ENCODE assay signal across 30 cellular contexts in genomic region chr17:32566303-32566702, GRCh38.
"Had no signal": no experiment of that assay in that cellular context is flagged by ENCODE, and none has a peak within 500 bp of the region (broad histone marks: within the 10 kb centered on the region; RNA-seq: fewer than 3 reads in every experiment).

No MANE protein-coding gene starts in this region.

- H3K36me3 ChIP-seq: adrenal gland, WERI-Rb-1 had no signal

- H3K36me3 Mint-ChIP-seq: activated naive CD8-positive, alpha-beta T cell treated with anti-CD3 and anti-CD28 coated beads for 36 hours had no signal

- H3K4me3 ChIP-seq: adrenal gland, body of pancreas, esophagus squamous epithelium, gastroesophageal sphincter had no signal

- H3K27ac Mint-ChIP-seq: activated CD4-positive, alpha-beta memory T cell treated with anti-CD3 and anti-CD28 coated beads, Interleukin-2, amount 10 ng/mL, durations not matched to agents 7 days and 5 days; activated CD4-positive, alpha-beta T cell treated with anti-CD3 and anti-CD28 coated beads for 36 hours; activated CD4-positive, alpha-beta T cell treated with anti-CD3 and anti-CD28 coated beads, Interleukin-2, amount 10 ng/mL, durations not matched to agents 24 days and 14 days; activated naive CD4-positive, alpha-beta T cell treated with anti-CD3 and anti-CD28 coated beads for 36 hours; activated naive CD4-positive, alpha-beta T cell treated with anti-CD3 and anti-CD28 coated beads, Interleukin-2, amount 50 U/mL, for 24 hours; activated naive CD8-positive, alpha-beta T cell treated with anti-CD3 and anti-CD28 coated beads for 36 hours; activated naive CD8-positive, alpha-beta T cell treated with anti-CD3 and anti-CD28 coated beads, Interleukin-2, amount 50 U/mL, for 24 hours; activated T-helper 1 cell treated with anti-CD3 and anti-CD28 coated beads, Interleukin-12 subunit alpha, Interleukin-12 subunit beta, Interleukin-2, Interleukin-4 antibody, amounts not matched to agents 30 ng/mL and 10 ng/mL and 1 ng/mL, durations not matched to agents 14 hours and 24 hours and 36 hours; activated T-helper 2 cell treated with anti-CD3 and anti-CD28 coated beads, Interferon-gamma antibody, Interleukin-2, Interleukin-4, amounts not matched to agents 10 μg/mL and 5 μg/mL and 100 μg/mL, durations not matched to agents 14 hours and 24 hours and 36 hours; T-helper 17 cell; T-helper 2 cell treated with Interferon-gamma antibody and Interleukin-4, amounts not matched to agents 5 μg/mL and 100 μg/mL, for 36 hours had no signal

- DNase-seq: activated CD4-positive, alpha-beta memory T cell treated with anti-CD3 and anti-CD28 coated beads, Interleukin-2, amount 10 ng/mL, durations not matched to agents 7 days and 5 days; activated CD4-positive, alpha-beta T cell treated with anti-CD3 and anti-CD28 coated beads for 36 hours; activated CD4-positive, alpha-beta T cell treated with anti-CD3 and anti-CD28 coated beads, Interleukin-2, amount 10 ng/mL, durations not matched to agents 24 days and 14 days; activated CD4-positive, CD25-positive, alpha-beta regulatory T cell; activated CD4-positive, CD25-positive, alpha-beta regulatory T cell treated with anti-CD3 and anti-CD28 coated beads, Interleukin-2, amount 50 U/mL, for 72 hours; activated CD8-positive, alpha-beta memory T cell treated with anti-CD3 and anti-CD28 coated beads, Interleukin-2, amount 50 U/mL, for 48 hours; activated effector memory CD4-positive, alpha-beta T cell treated with anti-CD3 and anti-CD28 coated beads, Interleukin-2, amount 50 U/mL, for 16 hours; activated naive CD4-positive, alpha-beta T cell treated with anti-CD3 and anti-CD28 coated beads for 36 hours; activated naive CD8-positive, alpha-beta T cell treated with anti-CD3 and anti-CD28 coated beads for 36 hours; activated naive CD8-positive, alpha-beta T cell treated with anti-CD3 and anti-CD28 coated beads, Interleukin-2, amount 50 U/mL, for 24 hours; activated T-cell treated with anti-CD3 and anti-CD28 coated beads for 4 hours; activated T-cell treated with anti-CD3 and anti-CD28 coated beads, Interleukin-2, amount 50 U/mL, for 4 hours; adrenal gland; amygdala; aorta; body of pancreas; caudate nucleus; cortex of kidney; effector CD8-positive, alpha-beta T cell; esophagus squamous epithelium; foreskin melanocyte; T-helper 1 cell; T-helper 17 cell; T1000; WERI-Rb-1 had no signal

- H3K27me3 ChIP-seq: adrenal gland, body of pancreas, esophagus squamous epithelium, gastroesophageal sphincter had no signal

- H3K4me3 Mint-ChIP-seq: activated CD4-positive, alpha-beta memory T cell treated with anti-CD3 and anti-CD28 coated beads, Interleukin-2, amount 10 ng/mL, durations not matched to agents 7 days and 5 days; activated CD4-positive, alpha-beta T cell treated with anti-CD3 and anti-CD28 coated beads for 36 hours; activated CD4-positive, alpha-beta T cell treated with anti-CD3 and anti-CD28 coated beads, Interleukin-2, amount 10 ng/mL, durations not matched to agents 24 days and 14 days; activated naive CD4-positive, alpha-beta T cell treated with anti-CD3 and anti-CD28 coated beads for 36 hours; activated naive CD4-positive, alpha-beta T cell treated with anti-CD3 and anti-CD28 coated beads, Interleukin-2, amount 50 U/mL, for 24 hours; activated naive CD8-positive, alpha-beta T cell treated with anti-CD3 and anti-CD28 coated beads for 36 hours; activated naive CD8-positive, alpha-beta T cell treated with anti-CD3 and anti-CD28 coated beads, Interleukin-2, amount 50 U/mL, for 24 hours; activated T-cell treated with anti-CD3 and anti-CD28 coated beads, Interleukin-2, amount 50 U/mL, for 4 hours; activated T-helper 1 cell treated with anti-CD3 and anti-CD28 coated beads, Interleukin-12 subunit alpha, Interleukin-12 subunit beta, Interleukin-2, Interleukin-4 antibody, amounts not matched to agents 30 ng/mL and 10 ng/mL and 1 ng/mL, durations not matched to agents 14 hours and 24 hours and 36 hours; T-helper 17 cell; T-helper 2 cell treated with Interferon-gamma antibody and Interleukin-4, amounts not matched to agents 5 μg/mL and 100 μg/mL, for 36 hours had no signal

- H3K4me1 ChIP-seq: adrenal gland, body of pancreas, gastroesophageal sphincter had no signal

- H3K9me3 ChIP-seq: adrenal gland, body of pancreas, esophagus squamous epithelium, gastroesophageal sphincter had no signal

- H3K27ac ChIP-seq: adrenal gland, body of pancreas, gastroesophageal sphincter, WERI-Rb-1 had no signal

- ATAC-seq: activated CD4-positive, alpha-beta T cell treated with anti-CD3 and anti-CD28 coated beads for 36 hours; activated naive CD8-positive, alpha-beta T cell treated with anti-CD3 and anti-CD28 coated beads, Interleukin-2, amount 50 U/mL, for 24 hours; activated T-cell treated with anti-CD3 and anti-CD28 coated beads, Interleukin-2, amount 50 U/mL, for 4 hours; body of pancreas; gastroesophageal sphincter; T-helper 17 cell had no signal

- H3K27me3 Mint-ChIP-seq: activated CD4-positive, alpha-beta memory T cell treated with anti-CD3 and anti-CD28 coated beads, Interleukin-2, amount 10 ng/mL, durations not matched to agents 7 days and 5 days; activated CD4-positive, alpha-beta T cell treated with anti-CD3 and anti-CD28 coated beads for 36 hours; activated CD4-positive, alpha-beta T cell treated with anti-CD3 and anti-CD28 coated beads, Interleukin-2, amount 10 ng/mL, durations not matched to agents 24 days and 14 days; activated naive CD4-positive, alpha-beta T cell treated with anti-CD3 and anti-CD28 coated beads, Interleukin-2, amount 50 U/mL, for 24 hours; activated naive CD8-positive, alpha-beta T cell treated with anti-CD3 and anti-CD28 coated beads for 36 hours; activated naive CD8-positive, alpha-beta T cell treated with anti-CD3 and anti-CD28 coated beads, Interleukin-2, amount 50 U/mL, for 24 hours; T-helper 17 cell had no signal

- H3K9me3 Mint-ChIP-seq: activated CD4-positive, alpha-beta memory T cell treated with anti-CD3 and anti-CD28 coated beads, Interleukin-2, amount 10 ng/mL, durations not matched to agents 7 days and 5 days; activated CD4-positive, alpha-beta T cell treated with anti-CD3 and anti-CD28 coated beads, Interleukin-2, amount 10 ng/mL, durations not matched to agents 24 days and 14 days; activated naive CD4-positive, alpha-beta T cell treated with anti-CD3 and anti-CD28 coated beads for 36 hours; activated naive CD4-positive, alpha-beta T cell treated with anti-CD3 and anti-CD28 coated beads, Interleukin-2, amount 50 U/mL, for 24 hours; activated naive CD8-positive, alpha-beta T cell treated with anti-CD3 and anti-CD28 coated beads for 36 hours; activated naive CD8-positive, alpha-beta T cell treated with anti-CD3 and anti-CD28 coated beads, Interleukin-2, amount 50 U/mL, for 24 hours; activated T-cell treated with anti-CD3 and anti-CD28 coated beads, Interleukin-2, amount 50 U/mL, for 4 hours; activated T-helper 1 cell treated with anti-CD3 and anti-CD28 coated beads, Interleukin-12 subunit alpha, Interleukin-12 subunit beta, Interleukin-2, Interleukin-4 antibody, amounts not matched to agents 30 ng/mL and 10 ng/mL and 1 ng/mL, durations not matched to agents 14 hours and 24 hours and 36 hours; activated T-helper 2 cell treated with anti-CD3 and anti-CD28 coated beads, Interferon-gamma antibody, Interleukin-2, Interleukin-4, amounts not matched to agents 10 μg/mL and 5 μg/mL and 100 μg/mL, durations not matched to agents 14 hours and 24 hours and 36 hours; T-helper 2 cell treated with Interferon-gamma antibody and Interleukin-4, amounts not matched to agents 5 μg/mL and 100 μg/mL, for 36 hours had no signal
